In genomic region chr4:151443777-151444176, GRCh38 we compare ENCODE assay signal across 28 cellular contexts.
"Had no signal": no experiment of that assay in that cellular context is flagged by ENCODE, and none has a peak within 500 bp of the region (broad histone marks: within the 10 kb centered on the region; RNA-seq: fewer than 3 reads in every experiment).

No MANE protein-coding gene starts in this region.

- H3K36me3 Mint-ChIP-seq: activated CD4-positive, alpha-beta memory T cell treated with anti-CD3 and anti-CD28 coated beads for 36 hours; activated naive CD4-positive, alpha-beta T cell treated with anti-CD3 and anti-CD28 coated beads, Interleukin-2, amount 10 ng/mL, durations not matched to agents 7 days and 5 days; activated naive CD8-positive, alpha-beta T cell; brain had no signal

- H3K36me3 ChIP-seq: cardiac muscle cell, SJSA1 had no signal

- H3K9ac ChIP-seq: SK-N-SH had no signal

- H3K4me1 ChIP-seq: SJSA1 had no signal

- H3K9me3 Mint-ChIP-seq: activated B cell treated with CpG ODN at 0.5 μM for 24 hours; activated CD4-positive, alpha-beta memory T cell treated with anti-CD3 and anti-CD28 coated beads for 36 hours; activated naive CD4-positive, alpha-beta T cell treated with anti-CD3 and anti-CD28 coated beads, Interleukin-2, amount 10 ng/mL, durations not matched to agents 7 days and 5 days; activated naive CD8-positive, alpha-beta T cell treated with anti-CD3 and anti-CD28 coated beads, Interleukin-2, amount 50 U/mL, for 24 hours; activated T-cell treated with anti-CD3 and anti-CD28 coated beads, Interleukin-2, amount 50 U/mL, for 4 hours; brain; central memory CD8-positive, alpha-beta T cell; T-helper 1 cell treated with Interleukin-12 subunit alpha and Interleukin-12 subunit beta and Interleukin-4 antibody, amounts not matched to agents 30 μg/mL and 1 μg/mL, for 36 hours; T-helper 2 cell treated with Interferon-gamma antibody and Interleukin-4, amounts not matched to agents 5 μg/mL and 100 μg/mL, for 36 hours had no signal

- H3K27ac Mint-ChIP-seq: activated B cell treated with CpG ODN at 0.5 μM for 24 hours; activated CD4-positive, alpha-beta memory T cell treated with anti-CD3 and anti-CD28 coated beads for 36 hours; activated naive CD4-positive, alpha-beta T cell treated with anti-CD3 and anti-CD28 coated beads, Interleukin-2, amount 10 ng/mL, durations not matched to agents 7 days and 5 days; activated naive CD8-positive, alpha-beta T cell; activated naive CD8-positive, alpha-beta T cell treated with anti-CD3 and anti-CD28 coated beads, Interleukin-2, amount 50 U/mL, for 24 hours; T-helper 1 cell treated with Interleukin-12 subunit alpha and Interleukin-12 subunit beta and Interleukin-4 antibody, amounts not matched to agents 30 μg/mL and 1 μg/mL, for 36 hours; T-helper 2 cell treated with Interferon-gamma antibody and Interleukin-4, amounts not matched to agents 5 μg/mL and 100 μg/mL, for 36 hours had no signal

- H3K4me3 Mint-ChIP-seq: activated B cell treated with CpG ODN at 0.5 μM for 24 hours; activated CD4-positive, alpha-beta memory T cell treated with anti-CD3 and anti-CD28 coated beads for 36 hours; activated naive CD4-positive, alpha-beta T cell treated with anti-CD3 and anti-CD28 coated beads, Interleukin-2, amount 10 ng/mL, durations not matched to agents 7 days and 5 days; activated naive CD8-positive, alpha-beta T cell; activated naive CD8-positive, alpha-beta T cell treated with anti-CD3 and anti-CD28 coated beads, Interleukin-2, amount 50 U/mL, for 24 hours; activated T-cell treated with anti-CD3 and anti-CD28 coated beads, Interleukin-2, amount 50 U/mL, for 4 hours; brain; central memory CD8-positive, alpha-beta T cell; T-helper 1 cell treated with Interleukin-12 subunit alpha and Interleukin-12 subunit beta and Interleukin-4 antibody, amounts not matched to agents 30 μg/mL and 1 μg/mL, for 36 hours; T-helper 2 cell treated with Interferon-gamma antibody and Interleukin-4, amounts not matched to agents 5 μg/mL and 100 μg/mL, for 36 hours had no signal

- H3K27ac ChIP-seq: cardiac muscle cell, SJSA1 had no signal

- H3K4me1 Mint-ChIP-seq: activated B cell treated with CpG ODN at 0.5 μM for 24 hours; activated naive CD4-positive, alpha-beta T cell treated with anti-CD3 and anti-CD28 coated beads, Interleukin-2, amount 10 ng/mL, durations not matched to agents 7 days and 5 days; activated naive CD8-positive, alpha-beta T cell treated with anti-CD3 and anti-CD28 coated beads, Interleukin-2, amount 50 U/mL, for 24 hours; central memory CD8-positive, alpha-beta T cell had no signal

- H3K4me3 ChIP-seq: cardiac muscle cell, SJSA1 had no signal

- ATAC-seq: activated naive CD8-positive, alpha-beta T cell treated with anti-CD3 and anti-CD28 coated beads, Interleukin-2, amount 50 U/mL, for 24 hours; activated T-cell treated with anti-CD3 and anti-CD28 coated beads, Interleukin-2, amount 50 U/mL, for 4 hours; Panc1 had no signal

- H3K27me3 ChIP-seq: cardiac muscle cell, SJSA1 had no signal

- DNase-seq: activated B cell treated with CpG ODN at 0.5 μM for 24 hours; activated CD4-positive, alpha-beta memory T cell treated with anti-CD3 and anti-CD28 coated beads for 36 hours; activated CD4-positive, alpha-beta T cell treated with anti-CD3 and anti-CD28 coated beads for 4 hours; activated CD4-positive, alpha-beta T cell treated with anti-CD3 and anti-CD28 coated beads, Interleukin-2, amount 50 U/mL, for 1 hour; activated CD4-positive, CD25-positive, alpha-beta regulatory T cell treated with anti-CD3 and anti-CD28 coated beads, Interleukin-2, amount 50 U/mL, for 72 hours; activated CD8-positive, alpha-beta memory T cell treated with anti-CD3 and anti-CD28 coated beads, Interleukin-2, amount 50 U/mL, for 4 hours; activated effector memory CD4-positive, alpha-beta T cell treated with Interleukin-2 at 50 U/mL for 16 hours; activated naive CD4-positive, alpha-beta T cell treated with anti-CD3 and anti-CD28 coated beads, Interleukin-2, amount 10 ng/mL, durations not matched to agents 7 days and 5 days; activated naive CD8-positive, alpha-beta T cell treated with anti-CD3 and anti-CD28 coated beads, Interleukin-2, amount 50 U/mL, for 24 hours; activated T-cell treated with anti-CD3 and anti-CD28 coated beads for 4 hours; activated T-cell treated with anti-CD3 and anti-CD28 coated beads, Interleukin-2, amount 50 U/mL, for 4 hours; anterior cingulate cortex; NCI-H1105; NCI-H1417 treated with DMSO at 0.1 percent for 48 hours; NCI-H1930; NCI-H2081 treated with DMSO at 0.1 percent for 48 hours; NCI-H345; NCI-H524 treated with DMSO at 0.1 percent for 48 hours; SHP77; SK-N-SH had no signal

- H3K9me3 ChIP-seq: SJSA1, SK-N-SH had no signal

- H3K4me2 ChIP-seq: SK-N-SH had no signal
